In the genomic region with DNA sequence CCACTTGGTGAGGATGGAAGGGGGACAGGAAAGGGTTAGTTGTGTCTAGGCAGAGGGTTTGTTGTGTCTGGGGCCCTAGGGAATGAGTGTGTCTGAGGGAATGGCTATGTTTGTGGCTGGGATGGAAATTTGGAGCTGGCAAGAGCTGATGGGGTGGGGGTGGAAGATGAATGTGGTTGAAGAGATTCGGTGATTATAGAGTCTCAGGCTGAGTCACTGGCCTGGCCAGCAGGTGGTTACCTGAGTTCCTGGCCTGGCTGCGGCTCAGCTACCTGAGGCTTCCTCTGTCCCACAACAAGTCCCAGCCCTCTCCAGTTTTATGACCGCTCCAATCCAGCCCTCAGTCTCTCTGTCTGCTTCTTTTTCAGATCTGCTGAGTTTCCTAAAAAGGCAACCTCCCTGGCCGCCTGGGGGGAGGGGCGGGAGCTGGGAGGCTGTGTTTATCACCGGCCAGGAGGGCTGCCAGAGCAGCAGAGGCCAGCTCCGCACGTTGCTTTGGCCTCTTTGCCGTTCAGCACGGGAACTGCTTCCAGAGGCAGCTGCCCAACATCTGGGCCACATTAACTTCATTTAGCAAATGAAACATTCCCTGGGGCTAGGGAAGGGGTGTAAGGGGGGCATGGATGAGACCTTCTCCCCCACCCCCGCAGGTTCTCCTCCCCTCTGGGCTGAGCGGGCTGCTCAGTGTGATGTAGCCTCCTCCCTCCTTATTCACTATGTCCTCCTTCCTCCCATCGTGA, we compare ENCODE assay signal across 1 cellular context.
TF ChIP-seq lines count a peak whose summit lies in the region.

No MANE protein-coding gene starts in this region.

TF ChIP-seq in IMR-90, 13 proteins besides CTCF, POLR2A, EP300 and RAD21 (continued from another document):
- TF ChIP-seq, protein P1, sequence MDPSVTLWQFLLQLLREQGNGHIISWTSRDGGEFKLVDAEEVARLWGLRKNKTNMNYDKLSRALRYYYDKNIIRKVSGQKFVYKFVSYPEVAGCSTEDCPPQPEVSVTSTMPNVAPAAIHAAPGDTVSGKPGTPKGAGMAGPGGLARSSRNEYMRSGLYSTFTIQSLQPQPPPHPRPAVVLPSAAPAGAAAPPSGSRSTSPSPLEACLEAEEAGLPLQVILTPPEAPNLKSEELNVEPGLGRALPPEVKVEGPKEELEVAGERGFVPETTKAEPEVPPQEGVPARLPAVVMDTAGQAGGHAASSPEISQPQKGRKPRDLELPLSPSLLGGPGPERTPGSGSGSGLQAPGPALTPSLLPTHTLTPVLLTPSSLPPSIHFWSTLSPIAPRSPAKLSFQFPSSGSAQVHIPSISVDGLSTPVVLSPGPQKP (IDR thresholded peaks at IDR 0.05; ENCODE audit: borderline replicate concordance, low read depth, low read length): no peak
- TF ChIP-seq SMC3 (IDR thresholded peaks at IDR 0.05; ENCODE audit: low read depth, low read length) (no peak), MAZ (IDR thresholded peaks at IDR 0.05; ENCODE audit: borderline replicate concordance, low read depth, low read length) (0 out of 2 replicates have a peak, but pooled peaks have one; percentile 12), BHLHE40 (IDR thresholded peaks at IDR 0.05; ENCODE audit: low read depth, low read length) (peak; percentile 73; the same call in 1 of the 2 replicates), NFE2L2 (IDR thresholded peaks at IDR 0.05; ENCODE audit: low read depth, low read length) (no peak), RFX5 (IDR thresholded peaks at IDR 0.05; ENCODE audit: low read depth, low read length) (no peak)
